11 cellular contexts compared by ENCODE assay signal in the genomic region with DNA sequence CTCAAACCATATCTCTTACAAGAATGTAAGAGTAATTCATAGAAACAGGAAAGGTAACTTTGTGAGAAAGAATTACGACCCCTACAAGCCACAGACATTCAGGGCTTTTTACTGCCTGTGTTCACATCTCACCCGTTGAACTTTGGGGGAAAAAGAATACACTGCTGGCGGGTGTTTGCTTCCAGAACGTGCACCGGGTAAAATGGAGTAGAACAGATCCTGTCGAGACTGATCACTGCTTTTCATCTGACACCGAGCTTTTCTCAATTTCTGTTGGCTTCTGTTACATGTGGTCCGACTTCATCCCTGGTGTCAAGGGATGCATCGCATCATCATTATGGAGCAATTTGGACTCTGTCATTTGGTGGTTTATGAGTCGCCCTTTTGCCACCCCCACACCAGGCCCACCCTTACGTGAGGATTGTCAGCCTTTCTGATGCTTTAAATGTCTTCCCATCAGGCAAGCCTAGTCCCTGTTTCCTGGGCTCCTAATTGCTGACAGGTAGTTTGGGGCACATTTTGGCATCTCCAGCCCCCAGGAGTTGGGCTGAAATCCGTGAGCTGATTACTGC.
A peak's percentile ranks its signal among the peaks of the same experiment; 100 is the strongest.
DNase-seq lines count a peak whose midpoint lies in the region; ATAC-seq and TF ChIP-seq lines count a peak whose summit lies in the region.
"Had no signal": no experiment of that assay in that cellular context is flagged by ENCODE, and none has a peak within 500 bp of the region (broad histone marks: within the 10 kb centered on the region; RNA-seq: fewer than 3 reads in every experiment).

No MANE protein-coding gene starts in this region.

- H2AFZ ChIP-seq in IMR-90 (replicated peaks; ENCODE audit: low read length, poor library complexity) = peak overlapping the region; percentile 21

- no peaks in the 10 kb centered on the region for H4K20me1 ChIP-seq in IMR-90 (ENCODE audit: insufficient read depth, low read length)

- CTCF ChIA-PET in IMR-90 (lab: Yijun Ruan, JAX) = no interaction called here

- H3K18ac ChIP-seq in IMR-90 (ENCODE audit: low read depth, low read length) = no peak overlapping the region

- no peaks in the 10 kb centered on the region for H3K36me3 ChIP-seq in IMR-90 (ENCODE audit: control insufficient read depth, insufficient read depth, low read length)
- no peaks in the 10 kb centered on the region for H3K36me3 ChIP-seq in spleen

- peaks cover 8% of the 10 kb centered on the region for H3K9me3 Mint-ChIP-seq in central memory CD8-positive, alpha-beta T cell

- dilution Hi-C loops in IMR-90 (cut with HindIII; ENCODE audit: low sequenced_read_pairs, unreplicated experiment) = no loop called here

- H4K8ac ChIP-seq in IMR-90 (ENCODE audit: low read depth in 2 of 2, low read length in 2 of 2) = no peak overlapping the region

- peak overlapping the region; percentile 93 for H3K27ac Mint-ChIP-seq in central memory CD8-positive, alpha-beta T cell (ENCODE audit: low read depth)

- WGBS in IMR-90 (ENCODE audit: extremely low coverage in 2 of 2, insufficient read length in 1 of 2), 2 experiments = 48% methylated on average over 4 of the region's 12 CpGs; no CpG with 5 or more reads in 1 of the 2 experiments
- WGBS in spleen, 5 donors = 64 to 71% (median 66%) methylated on average over 12 of the region's 12 CpGs

- H3K27ac ChIP-seq in IMR-90 (ENCODE audit: insufficient read depth, low read length) (no peak overlapping the region), spleen (peak overlapping the region in 5 of 8 donors; percentile 8 to 78 (median 56))

- H4K91ac ChIP-seq in IMR-90 (ENCODE audit: insufficient read depth, low read depth, low read length) = no peak overlapping the region

- H2BK120ac ChIP-seq in IMR-90 (ENCODE audit: low read depth, low read length) = no peak overlapping the region

- no peak for TF ChIP-seq RAD21 in IMR-90 (IDR thresholded peaks at IDR 0.05; ENCODE audit: low read length)

- H3K4me1 ChIP-seq in IMR-90 (ENCODE audit: control insufficient read depth, insufficient read depth, low read length) = 0 out of 2 replicates have a peak, but pooled peaks cover 2% of the 10 kb centered on the region
- H3K4me1 ChIP-seq in spleen = peaks cover 0 to 23% (median under 1%) of the 10 kb centered on the region in 6 donors

- H3K9me1 ChIP-seq in IMR-90 (ENCODE audit: insufficient read depth, low read length) = no peaks in the 10 kb centered on the region

- H3K27me3 Mint-ChIP-seq in central memory CD8-positive, alpha-beta T cell = no peaks in the 10 kb centered on the region

- no peak overlapping the region for H2BK20ac ChIP-seq in IMR-90 (ENCODE audit: low read depth, low read length)

- no peak overlapping the region for H3K23ac ChIP-seq in IMR-90 (ENCODE audit: low read depth, low read length)

- no peaks in the 10 kb centered on the region for H3K9me3 ChIP-seq in IMR-90 (ENCODE audit: control insufficient read depth, insufficient read depth, low read length)
- H3K9me3 ChIP-seq in spleen = peaks cover 0 to 16% (median 6%) of the 10 kb centered on the region in 8 donors

- H3K36me3 Mint-ChIP-seq in central memory CD8-positive, alpha-beta T cell (ENCODE audit: insufficient read depth) = peaks cover 13% of the 10 kb centered on the region

- TF ChIP-seq POLR2A in IMR-90 (IDR thresholded peaks at IDR 0.05; ENCODE audit: low read depth, low read length) (no peak), spleen (IDR thresholded peaks at IDR 0.05) (no peak)

- no peak overlapping the region for H4K5ac ChIP-seq in IMR-90 (ENCODE audit: low read depth, low read length)

- H3K56ac ChIP-seq in IMR-90 (ENCODE audit: extremely low read depth, insufficient read depth, low read length) = no peak overlapping the region

- H3K14ac ChIP-seq in IMR-90 (replicated peaks; ENCODE audit: low read depth, low read length) = no peak overlapping the region

- H2BK15ac ChIP-seq in IMR-90 (ENCODE audit: low read depth, low read length) = no peak overlapping the region

- no TSS peak for BruUV-seq in IMR-90 (replicated peaks; lab: Mats Ljungman, UMichigan)

- H3K27me3 ChIP-seq in IMR-90 (ENCODE audit: control insufficient read depth, insufficient read depth, low read length) (peaks cover 1% of the 10 kb centered on the region; the same call in 1 of the 2 replicates), spleen (replicated peaks in 1 of 7) (no peaks in the 10 kb centered on the region)

- H3K79me1 ChIP-seq in IMR-90 (ENCODE audit: low read depth in 1 of 2, low read length in 2 of 2) = no peaks in the 10 kb centered on the region

- H3K4me1 Mint-ChIP-seq in central memory CD8-positive, alpha-beta T cell = peaks cover 60% of the 10 kb centered on the region

- intact Hi-C loops in IMR-90 (cut with micrococcal nuclease) (no loop called here), spleen (cut with DNase I; ENCODE audit: low total_unique reads) (no loop called here)

- no peak overlapping the region for H3K4me2 ChIP-seq in IMR-90 (ENCODE audit: low read depth, low read length)

- in situ Hi-C loops in IMR-90 (cut with MboI; ENCODE audit: low sequenced_read_pairs) = no loop called here

- peak overlapping the region; percentile 75 for H3K4me3 Mint-ChIP-seq in central memory CD8-positive, alpha-beta T cell

- H3K9ac ChIP-seq in IMR-90 (ENCODE audit: low read depth, low read length) = no peak overlapping the region

- no peak for DNase-seq in IMR-90
- peak; percentile 20 to 28 for DNase-seq in activated CD4-positive, alpha-beta T cell treated with anti-CD3 and anti-CD28 coated beads, Interleukin-2, amount 50 U/mL, for 48 hours
- DNase-seq in central memory CD8-positive, alpha-beta T cell (ENCODE audit: low spot score in 2 of 2) = no peak
- DNase-seq in spleen = no peak
- DNase-seq in RKO (ENCODE audit: low spot score) = no peak
- DNase-seq in SK-N-DZ (ENCODE audit: low spot score) = no peak
- DNase-seq: activated CD4-positive, CD25-positive, alpha-beta regulatory T cell; DMS153; midbrain; NCI-H345 had no signal

- H2AK9ac ChIP-seq in IMR-90 (replicated peaks; ENCODE audit: low read depth, low read length, poor library complexity) = no peak overlapping the region

- H2AK5ac ChIP-seq in IMR-90 (ENCODE audit: low read depth, low read length) = no peak overlapping the region

- no peak for ATAC-seq in IMR-90 (ENCODE audit: low read depth)
- ATAC-seq in central memory CD8-positive, alpha-beta T cell (replicated peaks; ENCODE audit: extremely low read depth, poor library complexity, severe bottlenecking) = peak; percentile 25
- ATAC-seq in HG02798 (IDR thresholded peaks at IDR 0.05; ENCODE audit: poor library complexity, unreplicated experiment) = no peak

- POLR2A ChIA-PET in IMR-90 (lab: Charles Lee; ENCODE audit: unreplicated experiment) = no interaction called here

- no peak overlapping the region for H3K4ac ChIP-seq in IMR-90 (ENCODE audit: low read depth, low read length)

- H2BK5ac ChIP-seq in IMR-90 (ENCODE audit: low read depth, low read length, poor library complexity, severe bottlenecking) = no peak overlapping the region

- H3K4me3 ChIP-seq in IMR-90 (ENCODE audit: insufficient read depth, low read depth, low read length) = no peak overlapping the region
- H3K4me3 ChIP-seq in spleen = no peak overlapping the region

- TF ChIP-seq CTCF in IMR-90 (conservative IDR thresholded peaks at IDR 0.05; ENCODE audit: low read depth, low read length) = no peak
- TF ChIP-seq CTCF in spleen (IDR thresholded peaks at IDR 0.05 in 8 of 11, conservative IDR thresholded peaks at IDR 0.05 in 3 of 11) = no peak

TF ChIP-seq in IMR-90, 13 proteins besides CTCF, POLR2A, EP300 and RAD21:
- TF ChIP-seq, protein P1, sequence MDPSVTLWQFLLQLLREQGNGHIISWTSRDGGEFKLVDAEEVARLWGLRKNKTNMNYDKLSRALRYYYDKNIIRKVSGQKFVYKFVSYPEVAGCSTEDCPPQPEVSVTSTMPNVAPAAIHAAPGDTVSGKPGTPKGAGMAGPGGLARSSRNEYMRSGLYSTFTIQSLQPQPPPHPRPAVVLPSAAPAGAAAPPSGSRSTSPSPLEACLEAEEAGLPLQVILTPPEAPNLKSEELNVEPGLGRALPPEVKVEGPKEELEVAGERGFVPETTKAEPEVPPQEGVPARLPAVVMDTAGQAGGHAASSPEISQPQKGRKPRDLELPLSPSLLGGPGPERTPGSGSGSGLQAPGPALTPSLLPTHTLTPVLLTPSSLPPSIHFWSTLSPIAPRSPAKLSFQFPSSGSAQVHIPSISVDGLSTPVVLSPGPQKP (IDR thresholded peaks at IDR 0.05; ENCODE audit: borderline replicate concordance, low read depth, low read length) = no peak
- TF ChIP-seq CEBPB (IDR thresholded peaks at IDR 0.05; ENCODE audit: low read depth, low read length) (no peak), BHLHE40 (IDR thresholded peaks at IDR 0.05; ENCODE audit: low read depth, low read length) (no peak), MAFK (IDR thresholded peaks at IDR 0.05; ENCODE audit: low read depth, low read length) (no peak), FOS (IDR thresholded peaks at IDR 0.05; ENCODE audit: low read depth, low read length) (no peak), RFX5 (IDR thresholded peaks at IDR 0.05; ENCODE audit: low read depth, low read length) (no peak), CHD1 (IDR thresholded peaks at IDR 0.05; ENCODE audit: low read depth, low read length) (no peak), NFE2L2 (IDR thresholded peaks at IDR 0.05; ENCODE audit: low read depth, low read length) (no peak), MAZ (IDR thresholded peaks at IDR 0.05; ENCODE audit: borderline replicate concordance, low read depth, low read length) (no peak), MXI1 (IDR thresholded peaks at IDR 0.05; ENCODE audit: borderline replicate concordance, low read depth, low read length) (no peak), SMC3 (IDR thresholded peaks at IDR 0.05; ENCODE audit: low read depth, low read length) (no peak), RCOR1 (IDR thresholded peaks at IDR 0.05; ENCODE audit: insufficient replicate concordance, low read length) (no peak)
- TF ChIP-seq, protein P2, sequence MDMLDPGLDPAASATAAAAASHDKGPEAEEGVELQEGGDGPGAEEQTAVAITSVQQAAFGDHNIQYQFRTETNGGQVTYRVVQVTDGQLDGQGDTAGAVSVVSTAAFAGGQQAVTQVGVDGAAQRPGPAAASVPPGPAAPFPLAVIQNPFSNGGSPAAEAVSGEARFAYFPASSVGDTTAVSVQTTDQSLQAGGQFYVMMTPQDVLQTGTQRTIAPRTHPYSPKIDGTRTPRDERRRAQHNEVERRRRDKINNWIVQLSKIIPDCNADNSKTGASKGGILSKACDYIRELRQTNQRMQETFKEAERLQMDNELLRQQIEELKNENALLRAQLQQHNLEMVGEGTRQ (IDR thresholded peaks at IDR 0.05; ENCODE audit: low read depth, low read length) = no peak

Comparison
In these comparisons a context has a peak if more than half of its experiments do, and no peak if none do; other contexts are left out.
1. DNase-seq: peak in activated CD4-positive, alpha-beta T cell treated with anti-CD3 and anti-CD28 coated beads, Interleukin-2, amount 50 U/mL, for 48 hours (2 of 2); none in IMR-90 (single experiment), central memory CD8-positive, alpha-beta T cell (0 of 2), spleen (single experiment), RKO (single experiment) and SK-N-DZ (single experiment).